1 cellular context compared by ENCODE assay signal in genomic region chr11:124667601-124668000, GRCh38.
TF ChIP-seq lines count a peak whose summit lies in the region.

No MANE protein-coding gene starts in this region.

TF ChIP-seq in K562, 482 proteins besides CTCF, POLR2A, EP300 and RAD21 (continued from another document and continues in another):
- TF ChIP-seq NKRF (IDR thresholded peaks at IDR 0.05; ENCODE audit: borderline replicate concordance) (no peak), HOMEZ (CRISPR knock-in tag; IDR thresholded peaks at IDR 0.05) (no peak), PPARD (CRISPR knock-in tag; IDR thresholded peaks at IDR 0.05) (no peak), ZNF41 (CRISPR knock-in tag; conservative IDR thresholded peaks at IDR 0.05) (no peak), UBTF (IDR thresholded peaks at IDR 0.05; ENCODE audit: borderline replicate concordance in 1 of 2, low read depth in 2 of 2, low read length in 2 of 2) (0 out of 4 replicates have a peak, but pooled peaks of 1 of the 2 experiments have one; percentile 24), ZNF668 (CRISPR knock-in tag; IDR thresholded peaks at IDR 0.05) (no peak), CBX3 (IDR thresholded peaks at IDR 0.05; ENCODE audit: borderline replicate concordance in 1 of 2, low read length in 2 of 2) (peak in 1 of 2 experiments; percentile 63; a peak in 1 of 3 replicates), ZNF133 (CRISPR knock-in tag; IDR thresholded peaks at IDR 0.05) (no peak), MAZ (CRISPR knock-in tag; conservative IDR thresholded peaks at IDR 0.05 in 1 of 2, IDR thresholded peaks at IDR 0.05 in 1 of 2) (no peak), PYGO2 (tag; IDR thresholded peaks at IDR 0.05) (no peak), ELF2 (CRISPR knock-in tag; IDR thresholded peaks at IDR 0.05) (no peak), MAFF (IDR thresholded peaks at IDR 0.05; ENCODE audit: low read length) (no peak), MXI1 (IDR thresholded peaks at IDR 0.05; ENCODE audit: low read depth, low read length) (no peak), TAL1 (IDR thresholded peaks at IDR 0.05) (peak; percentile 96), RBFOX2 (IDR thresholded peaks at IDR 0.05; ENCODE audit: low read depth, low read length) (no peak), ARID3A (IDR thresholded peaks at IDR 0.05; ENCODE audit: borderline replicate concordance, low read depth, low read length) (peak; percentile 78), PBX2 (CRISPR knock-in tag; IDR thresholded peaks at IDR 0.05; ENCODE audit: low read depth) (no peak), PBX2 (tag; conservative IDR thresholded peaks at IDR 0.05; ENCODE audit: low read depth) (0 out of 2 replicates have a peak, but pooled peaks have one; percentile 10), ZKSCAN1 (IDR thresholded peaks at IDR 0.05; ENCODE audit: low read depth, low read length) (no peak), CBFA2T3 (IDR thresholded peaks at IDR 0.05) (peak; percentile 99), ZNF583 (CRISPR knock-in tag; IDR thresholded peaks at IDR 0.05) (no peak), NCOR1 (IDR thresholded peaks at IDR 0.05) (peak; percentile 96), GTF2A2 (tag; IDR thresholded peaks at IDR 0.05) (no peak), BRCA1 (IDR thresholded peaks at IDR 0.05) (no peak), BRCA1 (CRISPR knock-in tag; IDR thresholded peaks at IDR 0.05) (no peak), TRIM28 (IDR thresholded peaks at IDR 0.05) (no peak), NR2C1 (IDR thresholded peaks at IDR 0.05) (peak; percentile 22; the same call in 1 of the 2 replicates), NR2C1 (tag; IDR thresholded peaks at IDR 0.05) (no peak), RERE (CRISPR knock-in tag; IDR thresholded peaks at IDR 0.05; ENCODE audit: borderline replicate concordance) (no peak), DMBX1 (CRISPR knock-in tag; IDR thresholded peaks at IDR 0.05; ENCODE audit: borderline replicate concordance) (no peak), ZBTB2 (IDR thresholded peaks at IDR 0.05) (peak; percentile 57; the same call in 1 of the 2 replicates), SMAD4 (CRISPR knock-in tag; conservative IDR thresholded peaks at IDR 0.05) (peak; percentile 91), MAFK (IDR thresholded peaks at IDR 0.05; ENCODE audit: low read length) (no peak), MECOM (CRISPR knock-in tag; IDR thresholded peaks at IDR 0.05) (no peak; the same call in 1 of the 2 replicates), HNRNPUL1 (IDR thresholded peaks at IDR 0.05; ENCODE audit: low read length) (no peak), ZNF274 (IDR thresholded peaks at IDR 0.05; ENCODE audit: borderline replicate concordance, low read depth, low read length) (peak; percentile 22; the same call in 1 of the 2 replicates), AFF4 (CRISPR knock-in tag; IDR thresholded peaks at IDR 0.05) (no peak), GATA2 (CRISPR knock-in tag; IDR thresholded peaks at IDR 0.05) (peak; percentile 83), NBN (IDR thresholded peaks at IDR 0.05; ENCODE audit: low read depth) (no peak), DPF2 (IDR thresholded peaks at IDR 0.05) (peak; percentile 97), TAF15 (IDR thresholded peaks at IDR 0.05; ENCODE audit: low read depth, low read length) (no peak), POLR2AphosphoS5 (IDR thresholded peaks at IDR 0.05; ENCODE audit: control insufficient read depth, insufficient read depth, low read depth, low read length) (peak; percentile 93), RHOXF2B (CRISPR knock-in tag; conservative IDR thresholded peaks at IDR 0.05) (no peak)
